ENCODE assay signal across 17 cellular contexts in genomic region chr10:12403119-12403518, GRCh38. TPM values are rescaled to one million over a fixed set of nuclear protein-coding genes. Genes with fewer than 3 reads are reported as not detected.
DNase-seq lines count a peak whose midpoint lies in the region; ATAC-seq and TF ChIP-seq lines count a peak whose summit lies in the region.
"Had no signal": no experiment of that assay in that cellular context is flagged by ENCODE, and none has a peak within 500 bp of the region (broad histone marks: within the 10 kb centered on the region; RNA-seq: fewer than 3 reads in every experiment).

No MANE protein-coding gene starts in this region.

- H3K36me3 Mint-ChIP-seq in activated naive CD4-positive, alpha-beta T cell treated with anti-CD3 and anti-CD28 coated beads, Interleukin-2, amount 50 U/mL, for 24 hours, result peaks cover 7% of the 10 kb centered on the region
- H3K36me3 Mint-ChIP-seq in T-helper 17 cell (ENCODE audit: low read depth), result peaks cover 8% of the 10 kb centered on the region
- H3K36me3 Mint-ChIP-seq in osteocyte (ENCODE audit: unreplicated experiment), result peaks cover 2% of the 10 kb centered on the region
- peaks cover 6% of the 10 kb centered on the region for H3K36me3 Mint-ChIP-seq in neural progenitor cell

- no peak overlapping the region for H3K27ac ChIP-seq in neural progenitor cell
- H3K27ac ChIP-seq: C4-2B, HL-60 had no signal

- no peak for ATAC-seq in T-helper 17 cell
- ATAC-seq in HG03139 (IDR thresholded peaks at IDR 0.05; ENCODE audit: unreplicated experiment), result no peak
- ATAC-seq: GM23338 had no signal

- H3K27me3 ChIP-seq in neural progenitor cell, result no peaks in the 10 kb centered on the region

- H3K9ac ChIP-seq in neural progenitor cell, result no peak overlapping the region

- DNase-seq in activated naive CD4-positive, alpha-beta T cell (lab: John Stamatoyannopoulos, UW), result no peak
- DNase-seq in T-helper 17 cell (no peak), osteocyte (ENCODE audit: extremely low spot score, unreplicated experiment) (peak; percentile 48), neural progenitor cell (ENCODE audit: low spot score) (no peak), NCI-H1436 treated with DMSO at 0.1 percent for 48 hours (lab: John Stamatoyannopoulos, UW) (no peak)
- DNase-seq: ACHN; AML-193; Caco-2; CD4-positive, alpha-beta T cell; GDM1; HCEC 1CT; IMR-90 had no signal

- no peak overlapping the region for H3K4me3 ChIP-seq in neural progenitor cell
- H3K4me3 ChIP-seq: GM23338 had no signal

- H3K4me3 Mint-ChIP-seq in activated naive CD4-positive, alpha-beta T cell treated with anti-CD3 and anti-CD28 coated beads, Interleukin-2, amount 50 U/mL, for 24 hours, result no peak overlapping the region
- H3K4me3 Mint-ChIP-seq in T-helper 17 cell (no peak overlapping the region), osteocyte (ENCODE audit: unreplicated experiment) (no peak overlapping the region), neural progenitor cell (no peak overlapping the region)
- H3K4me3 Mint-ChIP-seq: CD4-positive, alpha-beta T cell; GM23338 had no signal

- no peak overlapping the region for H3K4me2 ChIP-seq in neural progenitor cell
- H3K4me2 ChIP-seq: GM23338 had no signal

- H3K27me3 Mint-ChIP-seq in activated naive CD4-positive, alpha-beta T cell treated with anti-CD3 and anti-CD28 coated beads, Interleukin-2, amount 50 U/mL, for 24 hours, result no peaks in the 10 kb centered on the region
- H3K27me3 Mint-ChIP-seq in T-helper 17 cell (no peaks in the 10 kb centered on the region), osteocyte (ENCODE audit: unreplicated experiment) (no peaks in the 10 kb centered on the region), neural progenitor cell (ENCODE audit: insufficient read depth, low read depth) (peaks cover 4% of the 10 kb centered on the region)
- H3K27me3 Mint-ChIP-seq: CD4-positive, alpha-beta T cell had no signal

- H3K9me3 ChIP-seq in T-helper 17 cell (ENCODE audit: control insufficient read depth, low read length, poor library complexity, severe bottlenecking) (no peaks in the 10 kb centered on the region), neural progenitor cell (ENCODE audit: low read depth) (no peaks in the 10 kb centered on the region)
- H3K9me3 ChIP-seq: Caco-2 had no signal

- no peaks in the 10 kb centered on the region for H3K9me3 Mint-ChIP-seq in activated naive CD4-positive, alpha-beta T cell treated with anti-CD3 and anti-CD28 coated beads, Interleukin-2, amount 50 U/mL, for 24 hours
- H3K9me3 Mint-ChIP-seq in osteocyte (ENCODE audit: unreplicated experiment) (no peaks in the 10 kb centered on the region), neural progenitor cell (peaks cover 6% of the 10 kb centered on the region)
- H3K9me3 Mint-ChIP-seq: CD4-positive, alpha-beta T cell; GM23338 had no signal

- H4K20me1 ChIP-seq in neural progenitor cell (ENCODE audit: low read depth), result no peaks in the 10 kb centered on the region

- H3K27ac Mint-ChIP-seq in activated naive CD4-positive, alpha-beta T cell treated with anti-CD3 and anti-CD28 coated beads, Interleukin-2, amount 50 U/mL, for 24 hours, result peak overlapping the region; percentile 25
- H3K27ac Mint-ChIP-seq in T-helper 17 cell (peak overlapping the region; percentile 3), osteocyte (ENCODE audit: unreplicated experiment) (no peak overlapping the region), neural progenitor cell (no peak overlapping the region)
- H3K27ac Mint-ChIP-seq: CD4-positive, alpha-beta T cell; GM23338 had no signal

- TF ChIP-seq CTCF in osteocyte (IDR thresholded peaks at IDR 0.05) (no peak), neural progenitor cell (IDR thresholded peaks at IDR 0.05) (no peak)

- no peaks in the 10 kb centered on the region for H3K79me2 ChIP-seq in neural progenitor cell (ENCODE audit: low read depth)

- H3K4me1 Mint-ChIP-seq in activated naive CD4-positive, alpha-beta T cell treated with anti-CD3 and anti-CD28 coated beads, Interleukin-2, amount 50 U/mL, for 24 hours, result no peaks in the 10 kb centered on the region
- H3K4me1 Mint-ChIP-seq in T-helper 17 cell (peaks cover 21% of the 10 kb centered on the region), osteocyte (ENCODE audit: unreplicated experiment) (peaks cover 3% of the 10 kb centered on the region), neural progenitor cell (peaks cover 4% of the 10 kb centered on the region)

- H2AFZ ChIP-seq in neural progenitor cell (replicated peaks), result no peak overlapping the region
- H2AFZ ChIP-seq: GM23338 had no signal

- H3K36me3 ChIP-seq in neural progenitor cell, result no peaks in the 10 kb centered on the region

- peaks cover 5% of the 10 kb centered on the region for H3F3A ChIP-seq in neural progenitor cell (ENCODE audit: low read depth)

- no peaks in the 10 kb centered on the region for H3K4me1 ChIP-seq in neural progenitor cell

RNA-seq across cellular contexts. Expression of gene CAMK1D, which starts 53.8 kb away (rescaled TPM):
- 10 to 100 TPM; 31.1 to 47.3 TPM for total RNA-seq in T-helper 17 cell
- total RNA-seq in osteocyte, result 13.7 and 15.8 TPM in 2 replicates
- 7.6 and 8.8 TPM in 2 replicates for total RNA-seq in neural progenitor cell (ENCODE audit: low replicate concordance)

Comparison
In these comparisons a context has a peak if more than half of its experiments do, and no peak if none do; other contexts are left out.
1. H3K27ac Mint-ChIP-seq: peak in activated naive CD4-positive, alpha-beta T cell treated with anti-CD3 and anti-CD28 coated beads, Interleukin-2, amount 50 U/mL, for 24 hours (single experiment) and T-helper 17 cell (single experiment); none in osteocyte (single experiment) and neural progenitor cell (single experiment).